12 cellular contexts compared by ENCODE assay signal in genomic region chr2:96156011-96156820, GRCh38. TPM values are rescaled to one million over a fixed set of nuclear protein-coding genes. Genes with fewer than 3 reads are reported as not detected.
A peak's percentile ranks its signal among the peaks of the same experiment; 100 is the strongest.
DNase-seq lines count a peak whose midpoint lies in the region; ATAC-seq lines count a peak whose summit lies in the region.
"Had no signal": no experiment of that assay in that cellular context is flagged by ENCODE, and none has a peak within 500 bp of the region (broad histone marks: within the 10 kb centered on the region; RNA-seq: fewer than 3 reads in every experiment).

No MANE protein-coding gene starts in this region.

- peak in 2 of 4 experiments; percentile 7 to 55 for ATAC-seq in T-cell (replicated peaks in 1 of 4)
- peak; percentile 37 for ATAC-seq in activated naive CD8-positive, alpha-beta T cell treated with anti-CD3 and anti-CD28 coated beads, Interleukin-2, amount 10 ng/mL, durations not matched to agents 7 days and 5 days (ENCODE audit: low read depth)
- no peak for ATAC-seq in HG02623 (IDR thresholded peaks at IDR 0.05; ENCODE audit: unreplicated experiment)
- ATAC-seq in HG03039 (IDR thresholded peaks at IDR 0.05; ENCODE audit: unreplicated experiment): no peak
- ATAC-seq: left colon had no signal

- peaks cover 71 to 77% (median 75%) of the 10 kb centered on the region in 3 donors for H3K4me1 Mint-ChIP-seq in T-cell
- peaks cover 59% of the 10 kb centered on the region for H3K4me1 Mint-ChIP-seq in activated naive CD8-positive, alpha-beta T cell treated with anti-CD3 and anti-CD28 coated beads, Interleukin-2, amount 10 ng/mL, durations not matched to agents 7 days and 5 days

- DNase-seq in activated gamma-delta T cell treated with Interleukin-2 at 50 U/mL for 16 hours: peak; percentile 36
- DNase-seq in activated gamma-delta T cell (lab: John Stamatoyannopoulos, UW): no peak
- peak in 9 of 34 experiments; percentile 37 to 48 (median 41) for DNase-seq in T-cell
- DNase-seq in activated naive CD8-positive, alpha-beta T cell treated with anti-CD3 and anti-CD28 coated beads, Interleukin-2, amount 10 ng/mL, durations not matched to agents 7 days and 5 days: no peak
- DNase-seq in stimulated activated CD8-positive, alpha-beta memory T cell treated with anti-CD3 and anti-CD28 coated beads, Interleukin-4, amount 100 ng/mL, for 48 hours: peak; percentile 80
- DNase-seq in NCI-H187 (lab: John Stamatoyannopoulos, UW): no peak
- DNase-seq: left colon; NK-92 treated with Interleukin-12 subunit alpha and Interleukin-12 subunit beta, amount 100 ng/mL, for 24 hours; thyroid gland had no signal

- POLR2A ChIA-PET in T-cell (lab: Charles Lee): no interaction called here
- POLR2A ChIA-PET in activated naive CD8-positive, alpha-beta T cell treated with anti-CD3 and anti-CD28 coated beads, Interleukin-2, amount 10 ng/mL, durations not matched to agents 7 days and 5 days (lab: Charles Lee): interaction anchor here (4.4 kb wide), 1 partner anchor 11 kb away, joined by 51 read pairs; the partner anchor contains the start of gene DUSP2

- H3K27ac Mint-ChIP-seq in T-cell: peak overlapping the region; percentile 77 to 89
- H3K27ac Mint-ChIP-seq in activated naive CD8-positive, alpha-beta T cell treated with anti-CD3 and anti-CD28 coated beads, Interleukin-2, amount 10 ng/mL, durations not matched to agents 7 days and 5 days: peak overlapping the region; percentile 75

- H3K27me3 Mint-ChIP-seq in T-cell: no peaks in the 10 kb centered on the region
- H3K27me3 Mint-ChIP-seq in activated naive CD8-positive, alpha-beta T cell treated with anti-CD3 and anti-CD28 coated beads, Interleukin-2, amount 10 ng/mL, durations not matched to agents 7 days and 5 days: peaks cover 6% of the 10 kb centered on the region

- H3K9me3 Mint-ChIP-seq in T-cell: peaks cover 0 to 4% (median 2%) of the 10 kb centered on the region in 3 donors
- peaks cover 3% of the 10 kb centered on the region for H3K9me3 Mint-ChIP-seq in activated naive CD8-positive, alpha-beta T cell treated with anti-CD3 and anti-CD28 coated beads, Interleukin-2, amount 10 ng/mL, durations not matched to agents 7 days and 5 days

- CTCF ChIA-PET in T-cell (lab: Charles Lee): no interaction called here

- H3K4me3 Mint-ChIP-seq in T-cell: peak overlapping the region in 1 of 3 donors; percentile 73
- H3K4me3 Mint-ChIP-seq in activated naive CD8-positive, alpha-beta T cell treated with anti-CD3 and anti-CD28 coated beads, Interleukin-2, amount 10 ng/mL, durations not matched to agents 7 days and 5 days: no peak overlapping the region

- H3K36me3 Mint-ChIP-seq in T-cell: no peaks in the 10 kb centered on the region
- H3K36me3 Mint-ChIP-seq in activated naive CD8-positive, alpha-beta T cell treated with anti-CD3 and anti-CD28 coated beads, Interleukin-2, amount 10 ng/mL, durations not matched to agents 7 days and 5 days: peaks cover 9% of the 10 kb centered on the region

RNA-seq across cellular contexts. Expression of gene DUSP2, which starts 11.0 kb away (rescaled TPM):
- total RNA-seq in T-cell: 100 to 1,000 TPM in 2 of 5 donors, 10 to 100 TPM in 3; 37.2 to 437 (median 54.0) TPM
- 10 to 100 TPM; 47.7 to 50.2 TPM for total RNA-seq in activated naive CD8-positive, alpha-beta T cell treated with anti-CD3 and anti-CD28 coated beads, Interleukin-2, amount 10 ng/mL, durations not matched to agents 7 days and 5 days

RNA-seq across cellular contexts. Expression of gene ASTL, which starts 17.9 kb away (rescaled TPM):
- total RNA-seq in T-cell: 10 to 100 TPM in 1 of 5 donors, 1 to 10 TPM in 4; 1.2 to 10.4 (median 1.4) TPM
- 10 to 100 TPM; 12.2 to 14.7 TPM for total RNA-seq in activated naive CD8-positive, alpha-beta T cell treated with anti-CD3 and anti-CD28 coated beads, Interleukin-2, amount 10 ng/mL, durations not matched to agents 7 days and 5 days
- total RNA-seq: frontal cortex, thyroid gland had no signal

RNA-seq across cellular contexts. Expression of gene ADRA2B, which starts 39.8 kb away (rescaled TPM):
- total RNA-seq in T-cell: under 1 TPM; 0.13 to 0.77 (median 0.18) TPM
- total RNA-seq in activated naive CD8-positive, alpha-beta T cell treated with anti-CD3 and anti-CD28 coated beads, Interleukin-2, amount 10 ng/mL, durations not matched to agents 7 days and 5 days: under 1 TPM; 0.17 to 0.26 TPM

RNA-seq across cellular contexts. Expression of gene STARD7, which starts 52.4 kb away (rescaled TPM):
- total RNA-seq in T-cell: 10 to 100 TPM; 65.0 to 95.3 (median 84.4) TPM
- total RNA-seq in activated naive CD8-positive, alpha-beta T cell treated with anti-CD3 and anti-CD28 coated beads, Interleukin-2, amount 10 ng/mL, durations not matched to agents 7 days and 5 days: 100 to 1,000 TPM; 105 to 114 TPM

Comparison
In these comparisons a context has a peak if more than half of its experiments do, and no peak if none do; other contexts are left out.
1. DNase-seq: peak in activated gamma-delta T cell treated with Interleukin-2 at 50 U/mL for 16 hours (single experiment) and stimulated activated CD8-positive, alpha-beta memory T cell treated with anti-CD3 and anti-CD28 coated beads, Interleukin-4, amount 100 ng/mL, for 48 hours (single experiment); none in activated gamma-delta T cell (single experiment), activated naive CD8-positive, alpha-beta T cell treated with anti-CD3 and anti-CD28 coated beads, Interleukin-2, amount 10 ng/mL, durations not matched to agents 7 days and 5 days (single experiment) and NCI-H187 (0 of 2).